5 cellular contexts compared by ENCODE assay signal in the genomic region with DNA sequence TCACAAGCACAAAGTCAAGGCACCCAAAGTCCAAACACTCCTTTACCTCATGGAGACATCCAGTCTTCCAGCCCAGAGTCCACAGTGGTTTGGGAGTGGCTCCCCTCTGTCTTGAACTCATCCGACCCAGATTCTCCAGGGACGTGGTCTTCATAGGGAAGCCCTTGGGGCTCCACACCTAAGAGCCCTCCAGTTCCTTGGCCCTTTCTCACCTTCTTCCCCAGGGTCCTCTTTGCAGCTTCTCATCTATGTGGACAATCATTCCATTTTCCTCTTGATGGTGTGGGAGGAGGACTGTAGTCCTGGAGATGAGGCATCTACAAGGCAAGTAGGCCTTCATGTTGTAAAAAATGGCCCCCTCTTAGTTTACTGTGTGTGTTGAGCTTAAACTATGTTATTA.
"Had no signal": no experiment of that assay in that cellular context is flagged by ENCODE, and none has a peak within 500 bp of the region (broad histone marks: within the 10 kb centered on the region; RNA-seq: fewer than 3 reads in every experiment).

No MANE protein-coding gene starts in this region.

- FAIRE-seq: HepG2, HTR-8/SVneo, K562 had no signal

- DNase-seq: IMR-90 had no signal

- H3K27ac ChIP-seq: HL-60 had no signal

- H3K4me3 ChIP-seq: K562 had no signal
